Comparison of ENCODE assay signal across 1 cellular context in the genomic region with DNA sequence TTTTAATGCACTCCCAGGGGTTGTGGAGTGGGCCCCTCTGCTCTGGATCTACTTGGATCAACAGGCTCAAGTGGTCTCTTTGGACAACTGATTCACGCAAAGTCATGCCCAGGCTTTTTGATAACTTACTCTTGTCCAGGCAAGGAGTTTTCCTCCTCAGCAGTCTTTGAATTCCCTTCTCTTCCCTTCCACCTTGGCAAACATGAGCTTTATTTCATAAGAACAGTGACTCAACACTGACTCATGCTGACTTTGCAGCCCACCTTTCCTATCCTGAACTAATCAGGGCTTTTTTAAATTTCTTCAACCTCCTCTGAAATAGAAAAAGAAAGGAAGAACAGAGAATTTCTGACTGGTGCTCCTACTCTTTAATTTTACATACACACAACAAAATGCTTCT.
TF ChIP-seq lines count a peak whose summit lies in the region.

No MANE protein-coding gene starts in this region.

TF ChIP-seq in SK-N-SH, 30 proteins besides CTCF, POLR2A, EP300 and RAD21 (continued from another document):
- TF ChIP-seq, protein P1, sequence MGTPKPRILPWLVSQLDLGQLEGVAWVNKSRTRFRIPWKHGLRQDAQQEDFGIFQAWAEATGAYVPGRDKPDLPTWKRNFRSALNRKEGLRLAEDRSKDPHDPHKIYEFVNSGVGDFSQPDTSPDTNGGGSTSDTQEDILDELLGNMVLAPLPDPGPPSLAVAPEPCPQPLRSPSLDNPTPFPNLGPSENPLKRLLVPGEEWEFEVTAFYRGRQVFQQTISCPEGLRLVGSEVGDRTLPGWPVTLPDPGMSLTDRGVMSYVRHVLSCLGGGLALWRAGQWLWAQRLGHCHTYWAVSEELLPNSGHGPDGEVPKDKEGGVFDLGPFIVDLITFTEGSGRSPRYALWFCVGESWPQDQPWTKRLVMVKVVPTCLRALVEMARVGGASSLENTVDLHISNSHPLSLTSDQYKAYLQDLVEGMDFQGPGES (IDR thresholded peaks at IDR 0.05; ENCODE audit: low read depth, low read length), result no peak
- TF ChIP-seq, protein P2, sequence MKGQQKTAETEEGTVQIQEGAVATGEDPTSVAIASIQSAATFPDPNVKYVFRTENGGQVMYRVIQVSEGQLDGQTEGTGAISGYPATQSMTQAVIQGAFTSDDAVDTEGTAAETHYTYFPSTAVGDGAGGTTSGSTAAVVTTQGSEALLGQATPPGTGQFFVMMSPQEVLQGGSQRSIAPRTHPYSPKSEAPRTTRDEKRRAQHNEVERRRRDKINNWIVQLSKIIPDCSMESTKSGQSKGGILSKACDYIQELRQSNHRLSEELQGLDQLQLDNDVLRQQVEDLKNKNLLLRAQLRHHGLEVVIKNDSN (IDR thresholded peaks at IDR 0.05; ENCODE audit: borderline replicate concordance, low read depth), result no peak
- TF ChIP-seq EZH2phosphoT487 (IDR thresholded peaks at IDR 0.05; ENCODE audit: borderline replicate concordance, low read depth), result no peak
- TF ChIP-seq, protein P3, sequence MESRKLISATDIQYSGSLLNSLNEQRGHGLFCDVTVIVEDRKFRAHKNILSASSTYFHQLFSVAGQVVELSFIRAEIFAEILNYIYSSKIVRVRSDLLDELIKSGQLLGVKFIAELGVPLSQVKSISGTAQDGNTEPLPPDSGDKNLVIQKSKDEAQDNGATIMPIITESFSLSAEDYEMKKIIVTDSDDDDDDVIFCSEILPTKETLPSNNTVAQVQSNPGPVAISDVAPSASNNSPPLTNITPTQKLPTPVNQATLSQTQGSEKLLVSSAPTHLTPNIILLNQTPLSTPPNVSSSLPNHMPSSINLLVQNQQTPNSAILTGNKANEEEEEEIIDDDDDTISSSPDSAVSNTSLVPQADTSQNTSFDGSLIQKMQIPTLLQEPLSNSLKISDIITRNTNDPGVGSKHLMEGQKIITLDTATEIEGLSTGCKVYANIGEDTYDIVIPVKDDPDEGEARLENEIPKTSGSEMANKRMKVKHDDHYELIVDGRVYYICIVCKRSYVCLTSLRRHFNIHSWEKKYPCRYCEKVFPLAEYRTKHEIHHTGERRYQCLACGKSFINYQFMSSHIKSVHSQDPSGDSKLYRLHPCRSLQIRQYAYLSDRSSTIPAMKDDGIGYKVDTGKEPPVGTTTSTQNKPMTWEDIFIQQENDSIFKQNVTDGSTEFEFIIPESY (IDR thresholded peaks at IDR 0.05; ENCODE audit: borderline replicate concordance, low read depth), result peak; percentile 41; the same call in 1 of the 2 replicates
- TF ChIP-seq ELF1 (IDR thresholded peaks at IDR 0.05), result no peak
- TF ChIP-seq SIN3A (IDR thresholded peaks at IDR 0.05; ENCODE audit: borderline replicate concordance, low read depth, low read length), result no peak
- TF ChIP-seq, protein P4, sequence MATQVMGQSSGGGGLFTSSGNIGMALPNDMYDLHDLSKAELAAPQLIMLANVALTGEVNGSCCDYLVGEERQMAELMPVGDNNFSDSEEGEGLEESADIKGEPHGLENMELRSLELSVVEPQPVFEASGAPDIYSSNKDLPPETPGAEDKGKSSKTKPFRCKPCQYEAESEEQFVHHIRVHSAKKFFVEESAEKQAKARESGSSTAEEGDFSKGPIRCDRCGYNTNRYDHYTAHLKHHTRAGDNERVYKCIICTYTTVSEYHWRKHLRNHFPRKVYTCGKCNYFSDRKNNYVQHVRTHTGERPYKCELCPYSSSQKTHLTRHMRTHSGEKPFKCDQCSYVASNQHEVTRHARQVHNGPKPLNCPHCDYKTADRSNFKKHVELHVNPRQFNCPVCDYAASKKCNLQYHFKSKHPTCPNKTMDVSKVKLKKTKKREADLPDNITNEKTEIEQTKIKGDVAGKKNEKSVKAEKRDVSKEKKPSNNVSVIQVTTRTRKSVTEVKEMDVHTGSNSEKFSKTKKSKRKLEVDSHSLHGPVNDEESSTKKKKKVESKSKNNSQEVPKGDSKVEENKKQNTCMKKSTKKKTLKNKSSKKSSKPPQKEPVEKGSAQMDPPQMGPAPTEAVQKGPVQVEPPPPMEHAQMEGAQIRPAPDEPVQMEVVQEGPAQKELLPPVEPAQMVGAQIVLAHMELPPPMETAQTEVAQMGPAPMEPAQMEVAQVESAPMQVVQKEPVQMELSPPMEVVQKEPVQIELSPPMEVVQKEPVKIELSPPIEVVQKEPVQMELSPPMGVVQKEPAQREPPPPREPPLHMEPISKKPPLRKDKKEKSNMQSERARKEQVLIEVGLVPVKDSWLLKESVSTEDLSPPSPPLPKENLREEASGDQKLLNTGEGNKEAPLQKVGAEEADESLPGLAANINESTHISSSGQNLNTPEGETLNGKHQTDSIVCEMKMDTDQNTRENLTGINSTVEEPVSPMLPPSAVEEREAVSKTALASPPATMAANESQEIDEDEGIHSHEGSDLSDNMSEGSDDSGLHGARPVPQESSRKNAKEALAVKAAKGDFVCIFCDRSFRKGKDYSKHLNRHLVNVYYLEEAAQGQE (IDR thresholded peaks at IDR 0.05; ENCODE audit: low read depth, low read length), result no peak
- peak; percentile 28; the same call in 1 of the 2 replicates for TF ChIP-seq RXRA (IDR thresholded peaks at IDR 0.05; ENCODE audit: borderline replicate concordance, low read depth)
